Comparison of ENCODE assay signal across 8 cellular contexts in the genomic region with DNA sequence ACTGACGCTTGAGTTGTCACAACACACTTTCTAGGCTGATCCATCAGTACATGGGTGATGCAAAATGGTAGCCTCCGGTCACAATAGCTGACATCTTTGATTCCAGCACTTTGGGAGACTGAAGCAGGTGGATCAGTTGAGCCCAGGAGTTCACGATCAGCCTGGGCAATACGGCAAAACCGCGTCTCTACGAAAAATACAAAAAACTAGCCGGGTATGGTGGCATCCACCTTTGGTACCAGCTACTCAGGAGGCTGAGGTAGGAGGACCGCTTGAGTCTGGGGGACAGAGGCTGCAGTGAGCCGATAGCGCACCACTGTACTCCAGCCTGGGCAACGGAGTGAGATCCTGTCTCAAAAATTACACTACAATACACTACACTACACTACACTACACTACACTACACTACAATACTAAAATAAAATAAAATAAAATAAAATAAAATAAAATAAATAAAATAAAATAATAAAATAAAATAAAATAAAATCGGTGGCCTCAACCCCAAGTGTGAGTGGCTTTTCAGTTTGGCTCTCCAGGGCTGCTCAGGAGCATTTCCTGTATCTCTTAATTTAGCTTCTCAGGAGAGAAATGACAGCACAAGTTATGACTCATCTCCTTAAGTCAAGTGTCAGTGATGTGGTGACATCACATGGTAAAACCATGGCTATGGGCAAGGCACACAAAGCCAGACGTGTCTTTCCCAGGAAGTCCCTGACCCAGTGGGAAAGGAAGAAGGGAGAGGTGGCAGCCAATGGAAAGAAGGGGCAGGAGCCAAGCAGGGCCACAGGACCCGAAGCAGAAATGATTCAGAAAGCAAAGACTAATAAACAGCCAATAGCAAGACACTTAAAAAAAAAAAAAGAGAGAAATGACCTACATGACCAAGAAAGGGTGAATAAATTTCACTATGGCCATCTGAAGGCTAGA.
A peak's percentile ranks its signal among the peaks of the same experiment; 100 is the strongest.
DNase-seq lines count a peak whose midpoint lies in the region; ATAC-seq and TF ChIP-seq lines count a peak whose summit lies in the region.

No MANE protein-coding gene starts in this region.

- peaks cover 13% of the 10 kb centered on the region for H3K27me3 Mint-ChIP-seq in stimulated activated memory B cell treated with anti-CD40 and anti-IgM and Interleukin-4, amounts not matched to agents 10 μg/mL and 1 μg/mL and 100 μg/mL, for 72 hours

- ATAC-seq in GM19463 (IDR thresholded peaks at IDR 0.05; ENCODE audit: unreplicated experiment): peak; percentile 67
- ATAC-seq in stimulated activated memory B cell treated with anti-CD40 and anti-IgM and Interleukin-4, amounts not matched to agents 10 μg/mL and 1 μg/mL and 100 μg/mL, for 72 hours: peak; percentile 68
- ATAC-seq in GM19023 (IDR thresholded peaks at IDR 0.05; ENCODE audit: unreplicated experiment): no peak
- no peak for ATAC-seq in GM18873 (IDR thresholded peaks at IDR 0.05; ENCODE audit: low FRiP score, unreplicated experiment)

- peak overlapping the region; percentile 17 for H3K27ac Mint-ChIP-seq in stimulated activated memory B cell treated with anti-CD40 and anti-IgM and Interleukin-4, amounts not matched to agents 10 μg/mL and 1 μg/mL and 100 μg/mL, for 72 hours

- no peaks in the 10 kb centered on the region for H3K9me3 Mint-ChIP-seq in stimulated activated memory B cell treated with anti-CD40 and anti-IgM and Interleukin-4, amounts not matched to agents 10 μg/mL and 1 μg/mL and 100 μg/mL, for 72 hours

- no peak for TF ChIP-seq CTCF in NB4 (IDR thresholded peaks at IDR 0.05; ENCODE audit: low read depth, low read length)

- no peak for TF ChIP-seq POLR2A in NB4 (IDR thresholded peaks at IDR 0.05; ENCODE audit: extremely low read depth, insufficient read length)

- peak overlapping the region; percentile 29 for H3K4me3 Mint-ChIP-seq in stimulated activated memory B cell treated with anti-CD40 and anti-IgM and Interleukin-4, amounts not matched to agents 10 μg/mL and 1 μg/mL and 100 μg/mL, for 72 hours

- DNase-seq in CD1c-positive myeloid dendritic cell (ENCODE audit: extremely low spot score) (peak; percentile 87), NB4 (ENCODE audit: low read depth) (peak; percentile 85), brain pericyte (ENCODE audit: low read depth, low spot score) (peak; percentile 27), NCI-H446 treated with DMSO at 0.1 percent for 48 hours (lab: John Stamatoyannopoulos, UW) (no peak)

- H3K4me3 ChIP-seq in NB4 (ENCODE audit: low read depth, low read length): no peak overlapping the region

- H3K4me1 Mint-ChIP-seq in stimulated activated memory B cell treated with anti-CD40 and anti-IgM and Interleukin-4, amounts not matched to agents 10 μg/mL and 1 μg/mL and 100 μg/mL, for 72 hours: peaks cover 21% of the 10 kb centered on the region

- no peaks in the 10 kb centered on the region for H3K36me3 Mint-ChIP-seq in stimulated activated memory B cell treated with anti-CD40 and anti-IgM and Interleukin-4, amounts not matched to agents 10 μg/mL and 1 μg/mL and 100 μg/mL, for 72 hours

Comparison
In these comparisons a context has a peak if more than half of its experiments do, and no peak if none do; other contexts are left out.
1. ATAC-seq: peak in GM19463 (single experiment) and stimulated activated memory B cell treated with anti-CD40 and anti-IgM and Interleukin-4, amounts not matched to agents 10 μg/mL and 1 μg/mL and 100 μg/mL, for 72 hours (single experiment); none in GM19023 (single experiment) and GM18873 (single experiment).